In the genomic region with DNA sequence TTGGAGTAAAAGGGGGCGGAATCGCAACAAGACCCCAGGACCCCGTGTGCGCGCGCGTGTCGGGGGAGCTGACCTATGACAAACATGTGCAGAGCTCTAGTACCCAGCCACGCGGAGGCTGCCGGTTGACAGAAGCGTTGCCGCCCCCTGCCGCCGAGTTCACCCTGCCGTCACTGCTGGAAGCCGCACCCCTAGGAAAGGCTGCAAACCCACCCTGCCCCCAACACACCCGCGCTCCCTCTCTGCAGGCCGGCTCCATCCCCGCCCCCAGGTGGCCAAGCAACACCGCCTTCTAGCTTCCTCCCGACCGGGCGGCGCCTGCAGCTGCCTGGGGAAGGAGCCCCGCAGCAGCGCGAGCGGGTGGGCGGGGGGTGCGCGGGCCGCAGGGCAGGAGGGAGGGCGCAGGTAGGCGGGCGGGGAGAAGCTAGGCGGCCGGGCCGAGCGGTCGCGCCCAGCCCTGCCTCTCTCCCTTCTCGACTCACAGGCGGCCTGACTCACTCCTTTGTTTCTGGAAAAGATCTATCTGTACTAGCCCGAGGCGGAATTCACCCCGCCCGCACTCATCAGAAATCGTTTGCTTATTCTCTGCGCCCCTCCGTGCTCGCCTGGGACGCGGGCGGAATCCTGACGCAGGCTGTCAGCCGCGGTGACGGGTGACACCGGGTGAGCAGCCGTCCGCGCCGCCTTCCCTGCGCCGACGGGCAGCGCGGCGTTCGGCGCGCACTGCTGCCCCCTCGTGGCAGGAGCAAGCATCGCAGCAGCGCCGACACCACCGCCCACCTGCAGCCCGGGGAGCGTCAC, we compare ENCODE assay signal across 8 cellular contexts.
A peak's percentile ranks its signal among the peaks of the same experiment; 100 is the strongest.
DNase-seq lines count a peak whose midpoint lies in the region; ATAC-seq, FAIRE-seq and TF ChIP-seq lines count a peak whose summit lies in the region.

No MANE protein-coding gene starts in this region.

- FAIRE-seq in GM12891 (lab: Jason Lieb, UNC), result peak; percentile 99

- peaks cover 17% of the 10 kb centered on the region for H3K4me1 ChIP-seq in adipocyte (ENCODE audit: control insufficient read depth, insufficient read depth, low read length)
- peaks cover 3 to 18% (median 11%) of the 10 kb centered on the region in 4 donors for H3K4me1 ChIP-seq in upper lobe of left lung

- TF ChIP-seq CTCF in upper lobe of left lung (IDR thresholded peaks at IDR 0.05), result peak; percentile 97 to 99 (median 99)

- H3K36me3 ChIP-seq in adipocyte (ENCODE audit: control insufficient read depth, insufficient read depth, low read length, severe bottlenecking), result no peaks in the 10 kb centered on the region
- H3K36me3 ChIP-seq in upper lobe of left lung, result no peaks in the 10 kb centered on the region

- no peaks in the 10 kb centered on the region for H3K9me3 ChIP-seq in adipocyte (ENCODE audit: control insufficient read depth, low read length)
- no peaks in the 10 kb centered on the region for H3K9me3 ChIP-seq in upper lobe of left lung

- TF ChIP-seq EP300 in upper lobe of left lung (IDR thresholded peaks at IDR 0.05), result no peak

- 0 to 1% methylated on average over 28 to 77 of the region's 81 CpGs for WGBS in upper lobe of left lung, 2 donors

- peak; percentile 89 for ATAC-seq in HG02870 (IDR thresholded peaks at IDR 0.05; ENCODE audit: unreplicated experiment)
- peak; percentile 94 to 96 for ATAC-seq in left cardiac atrium
- ATAC-seq in upper lobe of left lung (ENCODE audit: low FRiP score in 2 of 2), result peak; percentile 96 to 97

- H3K4me3 ChIP-seq in adipocyte (ENCODE audit: low read length) (peak overlapping the region; percentile 81), upper lobe of left lung (peak overlapping the region; percentile 46 to 75 (median 68))

- peak; percentile 83 for DNase-seq in GM12891 (ENCODE audit: insufficient read length, low spot score)
- peak; percentile 98 for DNase-seq in NCI-H1436 (lab: John Stamatoyannopoulos, UW)
- DNase-seq in SW 1271 (lab: John Stamatoyannopoulos, UW), result peak; percentile 77 to 88
- peak; percentile 92 for DNase-seq in adipocyte (ENCODE audit: low read depth)
- DNase-seq in left cardiac atrium, result peak; percentile 93
- peak; percentile 66 to 97 (median 81) for DNase-seq in posterior cingulate gyrus
- DNase-seq in upper lobe of left lung, result peak; percentile 94 to 96

- H3K27ac ChIP-seq in upper lobe of left lung, result peak overlapping the region; percentile 86 to 90 (median 90)

- intact Hi-C loops in left cardiac atrium (cut with DNase I), result loop anchor here in 1 of 2 donors (2.0 to 10.0 kb wide), 2 partner anchors 89 to 567 kb away; no protein-coding TSS in a partner anchor
- intact Hi-C loops in posterior cingulate gyrus (cut with DNase I), result loop anchor here (2.0 to 10.0 kb wide), 3 partner anchors 92 to 639 kb away; partner anchors contain the start of gene ZBTB20

- TF ChIP-seq POLR2A in GM12891 (IDR thresholded peaks at IDR 0.05; ENCODE audit: low read depth, low read length) (no peak), upper lobe of left lung (IDR thresholded peaks at IDR 0.05) (peak in 2 of 4 donors; percentile 63 to 64)

- H3K27me3 ChIP-seq in adipocyte (replicated peaks; ENCODE audit: control insufficient read depth, insufficient read depth, low read length), result no peaks in the 10 kb centered on the region
- H3K27me3 ChIP-seq in upper lobe of left lung, result no peaks in the 10 kb centered on the region

- peak overlapping the region; percentile 83 for H3K9ac ChIP-seq in adipocyte (ENCODE audit: low read length)

TF ChIP-seq in GM12891, 5 proteins besides CTCF, POLR2A, EP300 and RAD21:
- TF ChIP-seq TAF1 (IDR thresholded peaks at IDR 0.05; ENCODE audit: low read depth, low read length) (no peak), PAX5 (IDR thresholded peaks at IDR 0.05; ENCODE audit: insufficient read depth, low read length, severe bottlenecking) (no peak), POLR2AphosphoS5 (IDR thresholded peaks at IDR 0.05; ENCODE audit: low read depth, low read length) (no peak), POU2F2 (IDR thresholded peaks at IDR 0.05; ENCODE audit: low read depth, low read length) (no peak), SPI1 (IDR thresholded peaks at IDR 0.05; ENCODE audit: low read depth, low read length) (no peak)

Comparison
In these comparisons a context has a peak if more than half of its experiments do, and no peak if none do; other contexts are left out.
1. Peak in every context shown above with its lines: DNase-seq, ATAC-seq, H3K4me3 ChIP-seq and H3K27ac ChIP-seq.